Comparison of ENCODE assay signal across 1 cellular context in the genomic region with DNA sequence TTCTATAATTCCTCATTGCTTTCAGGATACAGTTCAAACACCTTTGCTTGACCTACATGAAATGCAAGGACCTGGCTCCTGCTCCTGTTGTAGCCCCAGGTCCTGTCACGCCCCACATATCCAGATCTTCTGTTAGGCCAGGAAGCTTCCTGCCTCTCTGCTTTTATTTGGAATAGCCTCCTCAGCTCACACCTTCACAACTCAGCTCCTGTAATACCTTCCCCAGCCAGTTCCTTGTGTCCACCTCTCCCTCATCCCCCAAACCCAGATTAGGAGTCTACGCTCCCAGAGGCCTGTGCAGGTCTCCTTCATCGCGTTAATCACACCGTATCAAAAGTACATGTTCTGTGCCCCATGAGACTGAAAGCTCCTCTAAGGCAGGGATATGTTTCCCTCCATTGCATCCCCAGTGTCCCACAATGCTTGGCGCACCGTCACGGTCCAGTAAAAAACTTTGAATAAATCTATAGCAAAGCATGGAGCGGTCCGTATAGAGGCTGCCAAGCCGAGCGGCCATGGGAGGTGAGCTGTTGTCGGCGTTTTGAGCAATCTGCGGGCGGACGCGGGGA.
TF ChIP-seq lines count a peak whose summit lies in the region.

No MANE protein-coding gene starts in this region.

TF ChIP-seq in neural cell, 6 proteins besides CTCF, POLR2A, EP300 and RAD21 (continued from another document):
- TF ChIP-seq, protein P1, sequence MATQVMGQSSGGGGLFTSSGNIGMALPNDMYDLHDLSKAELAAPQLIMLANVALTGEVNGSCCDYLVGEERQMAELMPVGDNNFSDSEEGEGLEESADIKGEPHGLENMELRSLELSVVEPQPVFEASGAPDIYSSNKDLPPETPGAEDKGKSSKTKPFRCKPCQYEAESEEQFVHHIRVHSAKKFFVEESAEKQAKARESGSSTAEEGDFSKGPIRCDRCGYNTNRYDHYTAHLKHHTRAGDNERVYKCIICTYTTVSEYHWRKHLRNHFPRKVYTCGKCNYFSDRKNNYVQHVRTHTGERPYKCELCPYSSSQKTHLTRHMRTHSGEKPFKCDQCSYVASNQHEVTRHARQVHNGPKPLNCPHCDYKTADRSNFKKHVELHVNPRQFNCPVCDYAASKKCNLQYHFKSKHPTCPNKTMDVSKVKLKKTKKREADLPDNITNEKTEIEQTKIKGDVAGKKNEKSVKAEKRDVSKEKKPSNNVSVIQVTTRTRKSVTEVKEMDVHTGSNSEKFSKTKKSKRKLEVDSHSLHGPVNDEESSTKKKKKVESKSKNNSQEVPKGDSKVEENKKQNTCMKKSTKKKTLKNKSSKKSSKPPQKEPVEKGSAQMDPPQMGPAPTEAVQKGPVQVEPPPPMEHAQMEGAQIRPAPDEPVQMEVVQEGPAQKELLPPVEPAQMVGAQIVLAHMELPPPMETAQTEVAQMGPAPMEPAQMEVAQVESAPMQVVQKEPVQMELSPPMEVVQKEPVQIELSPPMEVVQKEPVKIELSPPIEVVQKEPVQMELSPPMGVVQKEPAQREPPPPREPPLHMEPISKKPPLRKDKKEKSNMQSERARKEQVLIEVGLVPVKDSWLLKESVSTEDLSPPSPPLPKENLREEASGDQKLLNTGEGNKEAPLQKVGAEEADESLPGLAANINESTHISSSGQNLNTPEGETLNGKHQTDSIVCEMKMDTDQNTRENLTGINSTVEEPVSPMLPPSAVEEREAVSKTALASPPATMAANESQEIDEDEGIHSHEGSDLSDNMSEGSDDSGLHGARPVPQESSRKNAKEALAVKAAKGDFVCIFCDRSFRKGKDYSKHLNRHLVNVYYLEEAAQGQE (IDR thresholded peaks at IDR 0.05; ENCODE audit: borderline replicate concordance) = no peak
- TF ChIP-seq SMC3 (conservative IDR thresholded peaks at IDR 0.05; ENCODE audit: poor library complexity) = no peak
- TF ChIP-seq POLR2AphosphoS5 (IDR thresholded peaks at IDR 0.05) = no peak
